Comparison of ENCODE assay signal across 9 cellular contexts in the genomic region with DNA sequence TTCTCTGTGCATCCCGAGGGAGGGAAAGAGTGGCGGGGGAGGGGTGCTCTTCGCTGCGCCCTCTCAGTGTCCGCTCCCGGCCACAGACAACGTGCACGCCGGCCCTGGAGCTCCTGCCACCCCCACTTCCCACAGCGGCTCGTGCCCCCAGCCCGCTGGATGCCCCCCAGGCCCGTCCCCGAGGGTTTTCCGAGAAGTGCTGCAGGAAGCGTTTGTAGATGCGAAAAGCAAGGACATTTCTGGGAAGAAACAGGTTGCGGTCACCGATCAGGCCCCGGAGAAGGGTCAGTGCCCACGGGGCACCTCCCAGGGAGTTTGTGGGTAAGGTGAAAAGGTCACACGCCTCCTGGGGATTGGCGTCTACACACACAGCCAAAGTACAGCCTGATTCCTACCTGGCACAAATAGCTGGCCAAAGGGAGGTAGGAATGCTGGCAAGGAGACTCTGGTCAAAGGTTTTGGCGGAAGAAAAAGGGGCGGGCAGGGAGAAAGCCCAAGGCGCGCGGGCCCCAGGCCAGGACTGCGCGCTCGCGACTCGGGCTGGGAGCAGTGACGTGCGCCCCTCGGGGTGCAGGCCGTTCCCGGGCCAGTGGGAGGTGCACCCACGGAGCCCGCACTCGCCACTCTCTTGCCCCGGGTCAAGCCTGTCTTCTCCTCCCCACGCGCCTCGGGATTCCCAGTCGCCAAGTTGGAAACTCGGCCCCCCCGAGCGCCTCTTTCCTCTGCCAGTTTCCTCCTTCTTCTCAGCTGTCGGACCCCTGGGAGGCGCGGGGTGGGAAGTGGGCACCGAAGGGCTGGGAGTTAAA. TPM values are rescaled to one million over a fixed set of nuclear protein-coding genes. Genes with fewer than 3 reads are reported as not detected.
DNase-seq lines count a peak whose midpoint lies in the region; ATAC-seq and TF ChIP-seq lines count a peak whose summit lies in the region.
"Had no signal": no experiment of that assay in that cellular context is flagged by ENCODE, and none has a peak within 500 bp of the region (broad histone marks: within the 10 kb centered on the region; RNA-seq: fewer than 3 reads in every experiment).

No MANE protein-coding gene starts in this region.

- 0 to 2% (median 1%) methylated on average over 43 to 53 of the region's 53 CpGs for WGBS in heart left ventricle, 4 donors

- intact Hi-C loops in heart left ventricle (cut with DNase I): loop anchor here in 9 of 10 donors (2.0 to 10.0 kb wide), 23 partner anchors 126 to 1301 kb away; no protein-coding TSS in a partner anchor
- intact Hi-C loops in posterior vena cava (cut with DNase I): loop anchor here (5.0 to 10.0 kb wide), 3 partner anchors 769 to 1301 kb away; no protein-coding TSS in a partner anchor

- peaks cover 61% of the 10 kb centered on the region for H3K27me3 Mint-ChIP-seq in activated naive CD8-positive, alpha-beta T cell treated with anti-CD3 and anti-CD28 coated beads, Interleukin-2, amount 10 ng/mL, durations not matched to agents 7 days and 5 days

- H3K4me1 ChIP-seq in heart left ventricle: peaks cover 4 to 32% (median 18%) of the 10 kb centered on the region in 12 donors

- H3K4me1 Mint-ChIP-seq in activated naive CD8-positive, alpha-beta T cell treated with anti-CD3 and anti-CD28 coated beads, Interleukin-2, amount 10 ng/mL, durations not matched to agents 7 days and 5 days: peaks cover 13% of the 10 kb centered on the region

- no peaks in the 10 kb centered on the region for H3K9me3 Mint-ChIP-seq in activated naive CD8-positive, alpha-beta T cell treated with anti-CD3 and anti-CD28 coated beads, Interleukin-2, amount 10 ng/mL, durations not matched to agents 7 days and 5 days

- H3K36me3 Mint-ChIP-seq in activated naive CD8-positive, alpha-beta T cell treated with anti-CD3 and anti-CD28 coated beads, Interleukin-2, amount 10 ng/mL, durations not matched to agents 7 days and 5 days: no peaks in the 10 kb centered on the region

- POLR2A ChIA-PET in activated naive CD8-positive, alpha-beta T cell treated with anti-CD3 and anti-CD28 coated beads, Interleukin-2, amount 10 ng/mL, durations not matched to agents 7 days and 5 days (lab: Charles Lee): no interaction called here

- H3K9me3 ChIP-seq in heart left ventricle: no peaks in the 10 kb centered on the region
- H3K9me3 ChIP-seq: neutrophil had no signal

- no peaks in the 10 kb centered on the region for H3K36me3 ChIP-seq in heart left ventricle
- H3K36me3 ChIP-seq: neutrophil had no signal

- H3K4me3 ChIP-seq in AG10803 (ENCODE audit: low read length) (peak overlapping the region; percentile 94), heart left ventricle (peak overlapping the region; percentile 53 to 92 (median 88))

- H3K27ac ChIP-seq in heart left ventricle: peak overlapping the region; percentile 95 to 100 (median 98)
- H3K27ac ChIP-seq: neutrophil had no signal

- no peak overlapping the region for H3K4me3 Mint-ChIP-seq in activated naive CD8-positive, alpha-beta T cell treated with anti-CD3 and anti-CD28 coated beads, Interleukin-2, amount 10 ng/mL, durations not matched to agents 7 days and 5 days

- peak in 1 of 2 donors; percentile 54 for TF ChIP-seq POLR2A in heart left ventricle (IDR thresholded peaks at IDR 0.05)

- no peak for ATAC-seq in activated naive CD8-positive, alpha-beta T cell treated with anti-CD3 and anti-CD28 coated beads, Interleukin-2, amount 10 ng/mL, durations not matched to agents 7 days and 5 days (ENCODE audit: low read depth)
- ATAC-seq in heart left ventricle (peak; percentile 49 to 63 (median 62)), GM21367 (IDR thresholded peaks at IDR 0.05; ENCODE audit: unreplicated experiment) (no peak), HG03439 (IDR thresholded peaks at IDR 0.05; ENCODE audit: unreplicated experiment) (no peak)

- peak; percentile 79 for DNase-seq in AG10803 (ENCODE audit: low read depth)
- DNase-seq in HK-2 (ENCODE audit: unreplicated experiment): peak; percentile 68
- DNase-seq in activated naive CD8-positive, alpha-beta T cell treated with anti-CD3 and anti-CD28 coated beads, Interleukin-2, amount 10 ng/mL, durations not matched to agents 7 days and 5 days: peak; percentile 30
- DNase-seq in heart left ventricle: peak; percentile 83 to 91 (median 86)
- peak; percentile 92 for DNase-seq in posterior vena cava (ENCODE audit: low spot score)
- no peak for DNase-seq in activated CD4-positive, CD25-positive, alpha-beta regulatory T cell (lab: John Stamatoyannopoulos, UW)

- H3K27me3 ChIP-seq in heart left ventricle: peaks cover 0 to 5% (median 0%) of the 10 kb centered on the region in 9 donors

- no peak overlapping the region for H3K27ac Mint-ChIP-seq in activated naive CD8-positive, alpha-beta T cell treated with anti-CD3 and anti-CD28 coated beads, Interleukin-2, amount 10 ng/mL, durations not matched to agents 7 days and 5 days

- TF ChIP-seq CTCF in AG10803 (conservative IDR thresholded peaks at IDR 0.05; ENCODE audit: low read length) (peak; percentile 5; the same call in 1 of the 2 replicates), heart left ventricle (IDR thresholded peaks at IDR 0.05) (peak in 4 of 12 donors; percentile 13 to 37 (median 27))

RNA-seq across cellular contexts. Expression of a gene that starts 1.5 kb away (rescaled TPM):
- 1 to 10 TPM; 1.6 to 1.7 TPM for total RNA-seq in activated naive CD8-positive, alpha-beta T cell treated with anti-CD3 and anti-CD28 coated beads, Interleukin-2, amount 10 ng/mL, durations not matched to agents 7 days and 5 days
- total RNA-seq in heart left ventricle (100 to 1,000 TPM; 115 to 279 (median 173) TPM), posterior vena cava (100 to 1,000 TPM; 123 TPM)
- polyA plus RNA-seq in heart left ventricle: 10 to 100 TPM; 47.1 to 69.4 TPM

Comparison
In these comparisons a context has a peak if more than half of its experiments do, and no peak if none do; other contexts are left out.
1. DNase-seq: peak in AG10803 (single experiment), HK-2 (single experiment), activated naive CD8-positive, alpha-beta T cell treated with anti-CD3 and anti-CD28 coated beads, Interleukin-2, amount 10 ng/mL, durations not matched to agents 7 days and 5 days (single experiment), heart left ventricle (5 of 5) and posterior vena cava (single experiment); none in activated CD4-positive, CD25-positive, alpha-beta regulatory T cell (0 of 4).
2. ATAC-seq: peak in heart left ventricle (4 of 4); none in activated naive CD8-positive, alpha-beta T cell treated with anti-CD3 and anti-CD28 coated beads, Interleukin-2, amount 10 ng/mL, durations not matched to agents 7 days and 5 days (single experiment), GM21367 (single experiment) and HG03439 (single experiment).
3. RNA of a gene that starts 1.5 kb away (total RNA-seq): 115 to 279 TPM in heart left ventricle and 123 TPM in posterior vena cava; 1.6 to 1.7 TPM in activated naive CD8-positive, alpha-beta T cell treated with anti-CD3 and anti-CD28 coated beads, Interleukin-2, amount 10 ng/mL, durations not matched to agents 7 days and 5 days; every median in the first group is over 10 times any median in the second.